Comparison of ENCODE assay signal across 8 cellular contexts in the genomic region with DNA sequence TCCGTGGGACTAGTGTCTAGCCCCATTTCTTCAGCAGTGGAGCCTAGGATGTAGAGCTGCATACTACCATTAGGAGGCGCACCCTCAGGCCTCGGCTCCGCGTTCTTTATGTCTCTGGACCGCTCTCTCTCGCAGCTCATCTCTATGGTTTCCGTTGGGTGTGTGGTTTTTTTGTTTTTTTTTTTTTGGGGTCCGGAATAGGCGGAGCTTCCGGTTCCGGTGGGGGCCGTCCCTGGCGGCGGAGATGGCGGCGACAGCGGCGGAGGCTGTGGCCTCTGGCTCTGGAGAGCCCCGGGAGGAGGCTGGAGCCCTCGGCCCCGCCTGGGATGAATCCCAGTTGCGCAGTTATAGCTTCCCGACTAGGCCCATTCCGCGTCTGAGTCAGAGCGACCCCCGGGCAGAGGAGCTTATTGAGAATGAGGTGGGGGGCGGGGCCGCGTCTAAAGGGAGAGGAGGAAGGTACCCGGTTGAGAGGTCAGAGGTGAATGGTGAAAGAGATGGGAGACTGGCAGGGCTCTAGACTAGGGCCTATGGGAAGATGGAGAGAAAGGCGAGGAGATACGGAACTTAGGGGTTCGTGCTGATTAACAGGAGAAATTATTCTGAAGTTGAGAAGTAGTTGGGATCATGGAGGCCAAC. TPM values are rescaled to one million over a fixed set of nuclear protein-coding genes. Genes with fewer than 3 reads are reported as not detected.
DNase-seq lines count a peak whose midpoint lies in the region; ATAC-seq and TF ChIP-seq lines count a peak whose summit lies in the region.

A gene (plus strand): TSS at position 229 of the 639 bp plus-strand sequence. CDS start 16 bp downstream, at position 245.

- H3K27ac ChIP-seq in AG04450 (ENCODE audit: low read depth, low read length) = no peak within 1 kb of the TSS
- H3K27ac ChIP-seq in VCaP = peak within 1 kb of the TSS; percentile 55
- no peak within 1 kb of the TSS for H3K27ac ChIP-seq in mammary epithelial cell (ENCODE audit: insufficient read depth, low read depth, low read length)
- no peak within 1 kb of the TSS for H3K27ac ChIP-seq in smooth muscle cell (ENCODE audit: low read depth)

- peak within 1 kb of the TSS; percentile 95 for H2AFZ ChIP-seq in mammary epithelial cell (ENCODE audit: low read depth, low read length)
- peak within 1 kb of the TSS; percentile 99 for H2AFZ ChIP-seq in smooth muscle cell (ENCODE audit: low read depth)

- CTCF ChIA-PET in AG04450 (lab: Charles Lee) (interaction anchor here (0.5 to 3.7 kb wide), 26 partner anchors 9 to 1035 kb away, joined by 3 to 33 read pairs (median 4); a partner anchor contains a TSS), mammary epithelial cell (lab: Charles Lee; ENCODE audit: low non-redundant PET) (interaction anchor here (0.6 to 1.1 kb wide), 6 partner anchors 8 to 859 kb away, joined by 3 to 9 read pairs (median 5); no protein-coding TSS in a partner anchor)

- H3K4me3 ChIP-seq in AG04450 (ENCODE audit: low read depth, low read length) = peak within 1 kb of the TSS; percentile 88
- H3K4me3 ChIP-seq in mammary epithelial cell (replicated peaks in 1 of 3; ENCODE audit: insufficient read depth in 1 of 3, low read depth in 2 of 3, low read length in 3 of 3) = peak within 1 kb of the TSS; percentile 65 to 86 (median 81)
- H3K4me3 ChIP-seq in smooth muscle cell = peak within 1 kb of the TSS; percentile 88

- H3K36me3 ChIP-seq in mammary epithelial cell (ENCODE audit: insufficient read depth, low read length) (peaks cover 5% of the 10 kb centered on the region), smooth muscle cell (ENCODE audit: low read depth) (no peaks in the 10 kb centered on the region)

- H3F3A ChIP-seq in smooth muscle cell (ENCODE audit: low read depth) = no peaks in the 10 kb centered on the region

- TF ChIP-seq CTCF in AG04450 (IDR thresholded peaks at IDR 0.05; ENCODE audit: low read depth, low read length) = peak; percentile 98
- peak; percentile 91 for TF ChIP-seq CTCF in VCaP (conservative IDR thresholded peaks at IDR 0.05)
- peak; percentile 96 for TF ChIP-seq CTCF in mammary epithelial cell (conservative IDR thresholded peaks at IDR 0.05 in 1 of 2, IDR thresholded peaks at IDR 0.05 in 1 of 2; ENCODE audit: extremely low read depth in 1 of 2, insufficient read depth in 1 of 2, low read depth in 1 of 2, low read length in 2 of 2)
- peak; percentile 89 for TF ChIP-seq CTCF in smooth muscle cell (IDR thresholded peaks at IDR 0.05; ENCODE audit: borderline replicate concordance, insufficient read depth, poor library complexity, severe bottlenecking)

- ATAC-seq in GM18868 (IDR thresholded peaks at IDR 0.05; ENCODE audit: unreplicated experiment) (peak; percentile 97), HG03108 (IDR thresholded peaks at IDR 0.05; ENCODE audit: unreplicated experiment) (peak; percentile 99)

- no TSS peak for BruUV-seq in mammary epithelial cell (replicated peaks; lab: Mats Ljungman, UMichigan)

- no peaks in the 10 kb centered on the region for H3K9me3 ChIP-seq in AG04450 (ENCODE audit: control insufficient read depth, insufficient read depth, low read length)
- H3K9me3 ChIP-seq in mammary epithelial cell (replicated peaks; ENCODE audit: insufficient read depth, low read length) = no peaks in the 10 kb centered on the region
- H3K9me3 ChIP-seq in smooth muscle cell (replicated peaks; ENCODE audit: low read depth) = no peaks in the 10 kb centered on the region

- H3K27me3 ChIP-seq in AG04450 (ENCODE audit: control insufficient read depth, insufficient read depth, low read length) = no peaks in the 10 kb centered on the region
- no peaks in the 10 kb centered on the region for H3K27me3 ChIP-seq in mammary epithelial cell (ENCODE audit: insufficient read depth, low read length)
- no peaks in the 10 kb centered on the region for H3K27me3 ChIP-seq in smooth muscle cell (ENCODE audit: low read depth)

- H4K20me1 ChIP-seq in mammary epithelial cell (ENCODE audit: insufficient read depth, low read length) (no peaks in the 10 kb centered on the region), smooth muscle cell (ENCODE audit: low read depth) (peaks cover 37% of the 10 kb centered on the region)

- POLR2A ChIA-PET in AG04450 (lab: Yijun Ruan, JAX) = interaction anchor here (0.6 to 1.1 kb wide), 13 partner anchors 8 to 483 kb away, joined by 3 to 5 read pairs (median 3); no protein-coding TSS in a partner anchor

- peak within 1 kb of the TSS; percentile 80 for H3K4me2 ChIP-seq in mammary epithelial cell (ENCODE audit: insufficient read depth, low read depth, low read length)
- peak within 1 kb of the TSS; percentile 92 for H3K4me2 ChIP-seq in smooth muscle cell

- peak within 1 kb of the TSS; percentile 34 for H3K9ac ChIP-seq in mammary epithelial cell (ENCODE audit: insufficient read depth, low read length)
- peak within 1 kb of the TSS; percentile 65 for H3K9ac ChIP-seq in smooth muscle cell (ENCODE audit: low read depth)

- peaks cover 12% of the 10 kb centered on the region for H3K4me1 ChIP-seq in mammary epithelial cell (ENCODE audit: insufficient read depth, low read length)
- peaks cover 11% of the 10 kb centered on the region for H3K4me1 ChIP-seq in smooth muscle cell (ENCODE audit: low read depth)

- 0% methylated on average over 16 of the region's 35 CpGs for WGBS in mammary epithelial cell (ENCODE audit: low coverage, missing lambda C conversion rate)
- WGBS in smooth muscle cell (ENCODE audit: low lambda C conversion rate) = 1% methylated on average over 35 of the region's 35 CpGs

- peaks cover 35% of the 10 kb centered on the region for H3K79me2 ChIP-seq in mammary epithelial cell (ENCODE audit: insufficient read depth, low read length)
- peaks cover 26% of the 10 kb centered on the region for H3K79me2 ChIP-seq in smooth muscle cell (ENCODE audit: low read depth)

- in situ Hi-C loops in mammary epithelial cell (cut with MboI; ENCODE audit: low sequenced_read_pairs in 2 of 2) = no loop called here

- intact Hi-C loops in mammary epithelial cell (cut with micrococcal nuclease) = no loop called here

- dilution Hi-C loops in mammary epithelial cell (cut with HindIII; ENCODE audit: low sequenced_read_pairs) = no loop called here

- DNase-seq in AG04450 (ENCODE audit: low read depth, low spot score) (peak; percentile 89), NCI-H2171 treated with DMSO at 0.1 percent for 48 hours (lab: John Stamatoyannopoulos, UW) (peak; percentile 89), mammary epithelial cell (peak; percentile 90), iPS-NIHi7 (ENCODE audit: extremely low spot score) (peak; percentile 97), smooth muscle cell (lab: John Stamatoyannopoulos, UW; ENCODE audit: unreplicated experiment) (peak; percentile 39)

RNA-seq across cellular contexts. Expression of the gene that starts here (rescaled TPM):
- polyA plus RNA-seq in AG04450 (2011; rRNA removed) (29.7 and 31.0 TPM in 2 replicates), mammary epithelial cell (6.4 TPM), smooth muscle cell (28.1 and 31.6 TPM in 2 replicates)
- polyA minus RNA-seq in AG04450 (2011; rRNA and poly(A)+ RNA removed) = 23.0 and 28.0 TPM in 2 replicates
- total RNA-seq in mammary epithelial cell (10 to 100 TPM; 10.3 to 45.0 TPM), smooth muscle cell (12.4 and 22.7 TPM in 2 replicates)
- 22.3 TPM for polyA minus RNA-seq in mammary epithelial cell

Comparison
In these comparisons a context has a peak if more than half of its experiments do, and no peak if none do; other contexts are left out.
1. DNase-seq: peak in every context shown above with its lines; median percentile 97 in iPS-NIHi7; 90 in mammary epithelial cell; 89 in AG04450; 89 in NCI-H2171 treated with DMSO at 0.1 percent for 48 hours; 39 in smooth muscle cell.